In the genomic region with DNA sequence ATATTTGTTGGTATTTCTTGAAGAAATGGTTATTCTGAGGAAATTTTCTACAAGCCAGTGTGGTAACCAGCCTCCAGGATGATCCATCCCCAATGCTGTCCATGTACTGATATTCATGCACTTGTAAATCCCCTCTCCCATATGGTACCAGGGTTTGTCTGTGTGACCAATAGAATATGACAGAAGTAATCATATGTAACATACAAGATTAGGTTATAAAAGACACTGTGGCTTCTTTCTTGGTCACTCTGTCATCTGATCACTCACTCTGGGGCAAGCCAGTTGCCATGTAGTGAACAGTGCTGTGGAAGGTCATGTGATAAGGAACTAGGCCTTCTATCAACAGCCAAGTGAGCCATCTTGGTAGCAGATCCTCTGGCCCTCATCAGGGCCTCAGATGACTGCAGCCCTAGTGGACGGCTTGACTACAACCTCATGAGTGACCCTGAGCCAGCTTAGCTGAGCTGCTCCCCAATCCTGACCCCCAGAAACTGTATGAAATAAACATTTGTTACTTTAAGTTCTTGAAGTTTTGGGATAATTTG, we compare ENCODE assay signal across 19 cellular contexts. TPM values are rescaled to one million over a fixed set of nuclear protein-coding genes. Genes with fewer than 3 reads are reported as not detected.
DNase-seq lines count a peak whose midpoint lies in the region; ATAC-seq and TF ChIP-seq lines count a peak whose summit lies in the region.
"Had no signal": no experiment of that assay in that cellular context is flagged by ENCODE, and none has a peak within 500 bp of the region (broad histone marks: within the 10 kb centered on the region; RNA-seq: fewer than 3 reads in every experiment).

No MANE protein-coding gene starts in this region.

- H3K27me3 ChIP-seq in HCT116 (ENCODE audit: insufficient read depth, low read length) (no peaks in the 10 kb centered on the region), mesendoderm (ENCODE audit: insufficient read depth, low read length, poor library complexity) (no peaks in the 10 kb centered on the region), stomach smooth muscle (ENCODE audit: control insufficient read depth in 1 of 2, insufficient read depth in 2 of 2, low read length in 2 of 2) (no peaks in the 10 kb centered on the region), tibial nerve (no peaks in the 10 kb centered on the region)
- H3K27me3 ChIP-seq: spleen, testis had no signal

- no peak for TF ChIP-seq CTCF in HCT116 (IDR thresholded peaks at IDR 0.05 in 2 of 3, conservative IDR thresholded peaks at IDR 0.05 in 1 of 3; ENCODE audit: borderline replicate concordance in 1 of 3, insufficient read depth in 1 of 3, low read depth in 2 of 3, low read length in 2 of 3)
- no peak for TF ChIP-seq CTCF in tibial nerve (IDR thresholded peaks at IDR 0.05)

- H3K4me1 ChIP-seq in HCT116 (ENCODE audit: control insufficient read depth in 1 of 2, insufficient read depth in 2 of 2, low read length in 2 of 2) (peaks cover 0 to 14% of the 10 kb centered on the region in 2 experiments; a peak in 3 of 4 replicates), mesendoderm (ENCODE audit: control insufficient read depth, low read depth, low read length) (no peaks in the 10 kb centered on the region), stomach smooth muscle (ENCODE audit: control insufficient read depth, insufficient read depth, low read length) (peaks cover 10% of the 10 kb centered on the region), tibial nerve (peaks cover 0 to 19% (median 6%) of the 10 kb centered on the region in 4 donors)

- POLR2A ChIA-PET in HCT116 (lab: Charles Lee), result no interaction called here

- CTCF ChIA-PET in HCT116 (lab: Charles Lee), result no interaction called here

- intact Hi-C loops in HCT116 (cut with micrococcal nuclease), result loop anchor here (2.0 to 10.0 kb wide), 4 partner anchors 127 to 809 kb away; a partner anchor contains a TSS

- H3K79me2 ChIP-seq in HCT116 (ENCODE audit: insufficient read depth, low read length) (no peaks in the 10 kb centered on the region), mesendoderm (ENCODE audit: control insufficient read depth, insufficient read depth, low read length) (no peaks in the 10 kb centered on the region)

- H3K4ac ChIP-seq in mesendoderm (ENCODE audit: low read depth, low read length), result no peak overlapping the region

- H3K36me3 ChIP-seq in HCT116 (ENCODE audit: control insufficient read depth in 1 of 2, insufficient read depth in 2 of 2, low read length in 2 of 2) (no peaks in the 10 kb centered on the region), mesendoderm (ENCODE audit: control insufficient read depth, insufficient read depth, low read length) (no peaks in the 10 kb centered on the region), stomach smooth muscle (ENCODE audit: control insufficient read depth in 2 of 2, insufficient read depth in 2 of 2, low read length in 2 of 2) (no peaks in the 10 kb centered on the region), tibial nerve (no peaks in the 10 kb centered on the region)
- H3K36me3 ChIP-seq: spleen had no signal

- peak overlapping the region; percentile 28 for H3K56ac ChIP-seq in mesendoderm (ENCODE audit: low read length)

- no peak overlapping the region for H4K5ac ChIP-seq in mesendoderm (ENCODE audit: low read length)

- TF ChIP-seq EP300 in tibial nerve (IDR thresholded peaks at IDR 0.05), result no peak

- no peak overlapping the region for H2BK15ac ChIP-seq in mesendoderm (replicated peaks; ENCODE audit: low read depth)

- H3K79me1 ChIP-seq in mesendoderm (ENCODE audit: low read length), result no peaks in the 10 kb centered on the region

- no peak overlapping the region for H3K9ac ChIP-seq in HCT116 (ENCODE audit: low read length)
- no peak overlapping the region for H3K9ac ChIP-seq in mesendoderm (ENCODE audit: low read length)
- no peak overlapping the region for H3K9ac ChIP-seq in stomach smooth muscle (ENCODE audit: low read length in 2 of 2)

- H3K23ac ChIP-seq in mesendoderm (ENCODE audit: low read length), result no peak overlapping the region

- no peaks in the 10 kb centered on the region for H4K20me1 ChIP-seq in HCT116 (ENCODE audit: insufficient read depth)

- H3K4me3 ChIP-seq in HCT116 (replicated peaks in 1 of 2; ENCODE audit: low read depth in 1 of 2, low read length in 2 of 2), result no peak overlapping the region
- no peak overlapping the region for H3K4me3 ChIP-seq in mesendoderm (ENCODE audit: low read length)
- H3K4me3 ChIP-seq in stomach smooth muscle (ENCODE audit: low read length in 2 of 2), result no peak overlapping the region
- H3K4me3 ChIP-seq in tibial nerve, result no peak overlapping the region
- H3K4me3 ChIP-seq: spleen, testis had no signal

- peak overlapping the region; percentile 1 for H2AFZ ChIP-seq in HCT116 (ENCODE audit: low read depth, low read length, poor library complexity, severe bottlenecking)

- TF ChIP-seq RAD21 in HCT116 (IDR thresholded peaks at IDR 0.05; ENCODE audit: low read depth), result no peak

- no peaks in the 10 kb centered on the region for H3K9me2 ChIP-seq in HCT116 (ENCODE audit: insufficient read depth)

- H3K4me2 ChIP-seq in HCT116 (ENCODE audit: low read length), result no peak overlapping the region
- no peak overlapping the region for H3K4me2 ChIP-seq in mesendoderm (ENCODE audit: low read length)

- H2AK5ac ChIP-seq in mesendoderm (ENCODE audit: low read length), result no peak overlapping the region

- TF ChIP-seq POLR2A in HCT116 (IDR thresholded peaks at IDR 0.05; ENCODE audit: borderline replicate concordance, extremely low read depth, insufficient read depth, insufficient read length), result no peak
- TF ChIP-seq POLR2A in tibial nerve (IDR thresholded peaks at IDR 0.05), result no peak

- H3K9me3 ChIP-seq in HCT116 (ENCODE audit: control insufficient read depth in 1 of 2, insufficient read depth in 1 of 2, low read depth in 1 of 2, low read length in 2 of 2) (no peaks in the 10 kb centered on the region), stomach smooth muscle (ENCODE audit: control insufficient read depth in 2 of 2, low read length in 2 of 2) (no peaks in the 10 kb centered on the region), tibial nerve (no peaks in the 10 kb centered on the region)
- H3K9me3 ChIP-seq: spleen, testis had no signal

- DNase-seq in HCT116 (ENCODE audit: low read depth, low spot score) (no peak), OCI-M1 (lab: John Stamatoyannopoulos, UW) (peak; percentile 65), mesendoderm (no peak), tibial nerve (ENCODE audit: low spot score in 2 of 2) (no peak)
- DNase-seq in activated CD4-positive, alpha-beta T cell treated with anti-CD3 and anti-CD28 coated beads, Interleukin-2, amount 50 U/mL, for 48 hours, result no peak
- DNase-seq: activated CD4-positive, alpha-beta T cell treated with anti-CD3 and anti-CD28 coated beads, Interleukin-2, amount 50 U/mL, for 1 hour; aorta; CD8-positive, alpha-beta T cell; central memory CD4-positive, alpha-beta T cell; dermis blood vessel endothelial cell; DMS 273 treated with DMSO at 0.1 percent for 48 hours; HFFc6; mammary epithelial cell; occipital lobe; spleen; T-helper 9 cell; testis had no signal

- H3K27ac ChIP-seq in HCT116 (ENCODE audit: low read depth, low read length) (no peak overlapping the region), mesendoderm (ENCODE audit: low read depth, low read length) (no peak overlapping the region), stomach smooth muscle (ENCODE audit: low read length) (peak overlapping the region; percentile 37), tibial nerve (no peak overlapping the region)
- H3K27ac ChIP-seq: testis had no signal

- no CpG with 5 or more reads among the region's 1 CpG for WGBS in mesendoderm (ENCODE audit: extremely low coverage, insufficient coverage, low lambda C conversion rate)
- 47 to 76% methylated on average over 1 of the region's 1 CpG for WGBS in tibial nerve, 2 donors

- H2BK5ac ChIP-seq in mesendoderm (ENCODE audit: low read length), result no peak overlapping the region

- H2BK120ac ChIP-seq in mesendoderm (ENCODE audit: low read depth, low read length), result no peak overlapping the region

- no TSS peak for BruUV-seq in HCT116 (replicated peaks; lab: Mats Ljungman, UMichigan)

- ATAC-seq in HCT116 (no peak), HG03135 (IDR thresholded peaks at IDR 0.05; ENCODE audit: unreplicated experiment) (no peak)

- RAD21 ChIA-PET in HCT116 (lab: Charles Lee; ENCODE audit: low non-redundant PET in 1 of 2, low total read pairs in 2 of 2, uncharacterized antibody in 2 of 2, unreplicated experiment in 2 of 2), result interaction anchor here in 1 of 2 experiments (0.6 kb wide), 1 partner anchor 353 kb away, joined by 4 read pairs; no protein-coding TSS in a partner anchor

- no peak overlapping the region for H4K8ac ChIP-seq in mesendoderm (ENCODE audit: low read depth, low read length)

- H3K18ac ChIP-seq in mesendoderm (ENCODE audit: low read length), result no peak overlapping the region

TF ChIP-seq in HCT116, 20 proteins besides CTCF, POLR2A, EP300 and RAD21 (continues in another document):
- no peak for TF ChIP-seq CEBPB (IDR thresholded peaks at IDR 0.05; ENCODE audit: low read depth)
- TF ChIP-seq YY1 (IDR thresholded peaks at IDR 0.05; ENCODE audit: extremely low read depth, insufficient replicate concordance, low read depth, low read length), result no peak
- no peak for TF ChIP-seq CBX3 (IDR thresholded peaks at IDR 0.05; ENCODE audit: low read depth)
- TF ChIP-seq, protein P1, sequence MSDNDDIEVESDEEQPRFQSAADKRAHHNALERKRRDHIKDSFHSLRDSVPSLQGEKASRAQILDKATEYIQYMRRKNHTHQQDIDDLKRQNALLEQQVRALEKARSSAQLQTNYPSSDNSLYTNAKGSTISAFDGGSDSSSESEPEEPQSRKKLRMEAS (IDR thresholded peaks at IDR 0.05), result no peak
- TF ChIP-seq, protein P2, sequence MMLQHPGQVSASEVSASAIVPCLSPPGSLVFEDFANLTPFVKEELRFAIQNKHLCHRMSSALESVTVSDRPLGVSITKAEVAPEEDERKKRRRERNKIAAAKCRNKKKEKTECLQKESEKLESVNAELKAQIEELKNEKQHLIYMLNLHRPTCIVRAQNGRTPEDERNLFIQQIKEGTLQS (IDR thresholded peaks at IDR 0.05), result no peak
- TF ChIP-seq TCF7L2 (IDR thresholded peaks at IDR 0.05; ENCODE audit: borderline replicate concordance, extremely low read depth, insufficient read depth, insufficient read length), result no peak
- no peak for TF ChIP-seq ELF1 (IDR thresholded peaks at IDR 0.05; ENCODE audit: borderline replicate concordance, low read depth)
- TF ChIP-seq ZFX (IDR thresholded peaks at IDR 0.05), result no peak; the same call in 1 of the 2 replicates

RNA-seq across cellular contexts. Expression of a gene that starts 30.0 kb away (rescaled TPM):
- 123 TPM for total RNA-seq in HCT116 (2021; ENCODE audit: unreplicated experiment)
- polyA plus RNA-seq in HCT116 (2012), result 64.6 and 94.3 TPM in 2 replicates
- polyA plus RNA-seq in mesendoderm (2013, experiment 1 of 2), result 275 TPM
- 261 TPM for polyA plus RNA-seq in mesendoderm (2013, experiment 2 of 2)
- 100 to 1,000 TPM; 147 to 231 (median 196) TPM for total RNA-seq in tibial nerve
